Comparison of ENCODE assay signal across 8 cellular contexts in genomic region chr12:11649413-11650278, GRCh38.
DNase-seq lines count a peak whose midpoint lies in the region; ATAC-seq lines count a peak whose summit lies in the region.

TSS of gene ETV6 (plus strand) at chr12:11649674. CDS start at chr12:11650128, 454 bp downstream.

- no peaks in the 10 kb centered on the region for H3K36me3 ChIP-seq in NT2/D1 (ENCODE audit: insufficient read depth, insufficient read length, low read length)

- peak within 1 kb of the TSS; percentile 90 for H3K9ac ChIP-seq in NT2/D1 (ENCODE audit: insufficient read length, low read depth)

- no peaks in the 10 kb centered on the region for H3K4me1 ChIP-seq in NT2/D1 (ENCODE audit: insufficient read depth, insufficient read length)

- H3K27me3 ChIP-seq in NT2/D1 (ENCODE audit: insufficient read depth, insufficient read length): no peaks in the 10 kb centered on the region

- peaks cover 10% of the 10 kb centered on the region; the same call in 1 of the 2 replicates for H3K9me3 ChIP-seq in NT2/D1 (ENCODE audit: insufficient read depth, low read length)

- DNase-seq in COLO829 (ENCODE audit: low spot score) (peak; percentile 82), HS-27A (ENCODE audit: low read depth) (peak; percentile 70), NT2/D1 (ENCODE audit: low read depth, low spot score) (peak; percentile 68), activated T-cell treated with anti-CD3 and anti-CD28 coated beads for 1 hour (ENCODE audit: low read depth) (peak; percentile 51), epidermal melanocyte (ENCODE audit: insufficient read length, low spot score) (peak; percentile 85), midbrain (lab: John Stamatoyannopoulos, UW) (peak; percentile 79)
- DNase-seq in stimulated activated CD8-positive, alpha-beta memory T cell treated with anti-CD3 and anti-CD28 coated beads, Interleukin-15, amount 100 ng/mL, for 48 hours (ENCODE audit: low read depth in 2 of 2): peak; percentile 58 to 66

- H3K4me3 ChIP-seq in NT2/D1 (ENCODE audit: insufficient read length, low read depth): peak within 1 kb of the TSS; percentile 75

- ATAC-seq in GM19467 (IDR thresholded peaks at IDR 0.05; ENCODE audit: unreplicated experiment): peak; percentile 45

Comparison
In these comparisons a context has a peak if more than half of its experiments do, and no peak if none do; other contexts are left out.
1. Peak in every context shown above with its lines: DNase-seq, ATAC-seq and H3K4me3 ChIP-seq.